In genomic region chr7:78487464-78487863, GRCh38 we compare ENCODE assay signal across 22 cellular contexts.
DNase-seq lines count a peak whose midpoint lies in the region; ATAC-seq and TF ChIP-seq lines count a peak whose summit lies in the region.
"Had no signal": no experiment of that assay in that cellular context is flagged by ENCODE, and none has a peak within 500 bp of the region (broad histone marks: within the 10 kb centered on the region; RNA-seq: fewer than 3 reads in every experiment).

No MANE protein-coding gene starts in this region.

- H3K4me1 ChIP-seq in SK-N-SH (ENCODE audit: control insufficient read depth in 1 of 2, insufficient read depth in 2 of 2, low read depth in 1 of 2, low read length in 1 of 2): peaks cover 8 to 35% of the 10 kb centered on the region in 2 experiments; a peak in 3 of 4 replicates
- H3K4me1 ChIP-seq in tibial artery: peaks cover 0 to 56% (median 5%) of the 10 kb centered on the region in 4 donors

- WGBS in SK-N-SH (ENCODE audit: low lambda C conversion rate): 49% methylated on average over 5 of the region's 5 CpGs

- TF ChIP-seq CTCF in SK-N-SH (IDR thresholded peaks at IDR 0.05): no peak
- TF ChIP-seq CTCF in tibial artery (IDR thresholded peaks at IDR 0.05): no peak

- POLR2A ChIA-PET in SK-N-SH (lab: Yijun Ruan, JAX): no interaction called here

- H3K4me3 ChIP-seq in SK-N-SH (ENCODE audit: low read depth in 2 of 2, low read length in 1 of 2): no peak overlapping the region
- peak overlapping the region in 1 of 2 donors; percentile 39 for H3K4me3 ChIP-seq in tibial artery
- H3K4me3 ChIP-seq: GM12878, GM23248 had no signal

- H3K36me3 ChIP-seq in SK-N-SH (replicated peaks in 1 of 2; ENCODE audit: control insufficient read depth in 1 of 2, insufficient read depth in 2 of 2, low read length in 1 of 2) (no peaks in the 10 kb centered on the region), tibial artery (no peaks in the 10 kb centered on the region)

- CTCF ChIA-PET in SK-N-SH (lab: Yijun Ruan, JAX): interaction anchor here (0.8 to 1.5 kb wide), 5 partner anchors 15 to 857 kb away, joined by 3 to 5 read pairs (median 3); no protein-coding TSS in a partner anchor

- H3K27me3 ChIP-seq in SK-N-SH (ENCODE audit: insufficient read depth) (no peaks in the 10 kb centered on the region), tibial artery (no peaks in the 10 kb centered on the region)

- H2AFZ ChIP-seq in SK-N-SH (ENCODE audit: low read depth): no peak overlapping the region
- H2AFZ ChIP-seq: GM23248 had no signal

- peak in 1 of 2 experiments; percentile 81; a peak in 2 of 4 replicates for TF ChIP-seq EP300 in SK-N-SH (IDR thresholded peaks at IDR 0.05; ENCODE audit: borderline replicate concordance in 1 of 2, low read depth in 1 of 2, low read length in 1 of 2)

- no peak overlapping the region for H3K9ac ChIP-seq in SK-N-SH
- H3K9ac ChIP-seq: GM23248, KMS-11 had no signal

- H3K79me2 ChIP-seq in SK-N-SH (ENCODE audit: insufficient read depth): no peaks in the 10 kb centered on the region

- peaks cover 5% of the 10 kb centered on the region for H3F3A ChIP-seq in SK-N-SH (replicated peaks; ENCODE audit: insufficient read depth)

- peak; percentile 25 for TF ChIP-seq RAD21 in SK-N-SH (IDR thresholded peaks at IDR 0.05; ENCODE audit: low read length)

- DNase-seq in NCI-H510A treated with DMSO at 0.1 percent for 48 hours (lab: John Stamatoyannopoulos, UW): peak; percentile 47
- no peak for DNase-seq in NCI-H510A (lab: John Stamatoyannopoulos, UW)
- DNase-seq in SK-N-SH: peak; percentile 34
- no peak for DNase-seq in left colon
- DNase-seq in tibial artery: no peak
- no peak for DNase-seq in NCI-H2196 treated with DMSO at 0.1 percent for 48 hours (lab: John Stamatoyannopoulos, UW; ENCODE audit: unreplicated experiment)
- DNase-seq: AML-193; C1 segment of cervical spinal cord; CD8-positive, alpha-beta T cell; DND-41; GM23248; H9; HFFc6; IMR-90; NCI-H1694; NCI-H2227 treated with DMSO at 0.1 percent for 48 hours; NCI-H524; SW 1271 had no signal

- no peak overlapping the region for H3K4me2 ChIP-seq in SK-N-SH
- H3K4me2 ChIP-seq: KMS-11 had no signal

- no peaks in the 10 kb centered on the region for H4K20me1 ChIP-seq in SK-N-SH (ENCODE audit: insufficient read depth)

- intact Hi-C loops in left colon (cut with DNase I, micrococcal nuclease) (no loop called here), tibial artery (cut with DNase I; ENCODE audit: low total_unique reads) (no loop called here)

- H3K9me2 ChIP-seq in SK-N-SH: no peaks in the 10 kb centered on the region

- H3K9me3 ChIP-seq in SK-N-SH (no peaks in the 10 kb centered on the region), tibial artery (no peaks in the 10 kb centered on the region)

- ATAC-seq in left colon (peak; percentile 74), HG02610 (IDR thresholded peaks at IDR 0.05; ENCODE audit: unreplicated experiment) (no peak), GM19467 (IDR thresholded peaks at IDR 0.05; ENCODE audit: unreplicated experiment) (no peak)
- ATAC-seq: CD8-positive, alpha-beta T cell; GM12878 had no signal

- H3K27ac ChIP-seq in SK-N-SH (ENCODE audit: low read depth in 2 of 2, low read length in 1 of 2): peak overlapping the region in 1 of 2 experiments; percentile 24; a peak in 2 of 4 replicates
- peak overlapping the region; percentile 43 to 54 for H3K27ac ChIP-seq in tibial artery
- H3K27ac ChIP-seq: GM23248, KMS-11 had no signal

TF ChIP-seq in SK-N-SH, 30 proteins besides CTCF, POLR2A, EP300 and RAD21:
- TF ChIP-seq, protein P1, sequence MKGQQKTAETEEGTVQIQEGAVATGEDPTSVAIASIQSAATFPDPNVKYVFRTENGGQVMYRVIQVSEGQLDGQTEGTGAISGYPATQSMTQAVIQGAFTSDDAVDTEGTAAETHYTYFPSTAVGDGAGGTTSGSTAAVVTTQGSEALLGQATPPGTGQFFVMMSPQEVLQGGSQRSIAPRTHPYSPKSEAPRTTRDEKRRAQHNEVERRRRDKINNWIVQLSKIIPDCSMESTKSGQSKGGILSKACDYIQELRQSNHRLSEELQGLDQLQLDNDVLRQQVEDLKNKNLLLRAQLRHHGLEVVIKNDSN (IDR thresholded peaks at IDR 0.05; ENCODE audit: borderline replicate concordance, low read depth): no peak
- no peak for TF ChIP-seq FOXJ3 (CRISPR knock-in tag; IDR thresholded peaks at IDR 0.05)
- TF ChIP-seq NFIC (IDR thresholded peaks at IDR 0.05; ENCODE audit: borderline replicate concordance): no peak
- TF ChIP-seq CHD2 (IDR thresholded peaks at IDR 0.05; ENCODE audit: low read length, partially characterized antibody): peak; percentile 64
- no peak for TF ChIP-seq YY1 (IDR thresholded peaks at IDR 0.05; ENCODE audit: low read depth)
- peak; percentile 75; the same call in 1 of the 2 replicates for TF ChIP-seq RCOR1 (IDR thresholded peaks at IDR 0.05; ENCODE audit: low read length)
- no peak for TF ChIP-seq ZBTB33 (IDR thresholded peaks at IDR 0.05; ENCODE audit: borderline replicate concordance, low read depth)
- no peak for TF ChIP-seq RXRA (IDR thresholded peaks at IDR 0.05; ENCODE audit: borderline replicate concordance, low read depth)
- peak; percentile 83 for TF ChIP-seq GATA2 (CRISPR knock-in tag; IDR thresholded peaks at IDR 0.05)
- TF ChIP-seq JUND (IDR thresholded peaks at IDR 0.05): no peak
- TF ChIP-seq POLR2AphosphoS5 (IDR thresholded peaks at IDR 0.05; ENCODE audit: low read depth, low read length): no peak
- TF ChIP-seq ELF1 (IDR thresholded peaks at IDR 0.05): no peak
- 0 out of 2 replicates have a peak, but pooled peaks have one; percentile 18 for TF ChIP-seq TCF12 (IDR thresholded peaks at IDR 0.05)
- no peak for TF ChIP-seq MEF2A (IDR thresholded peaks at IDR 0.05; ENCODE audit: borderline replicate concordance, low read depth)
- TF ChIP-seq USF2 (IDR thresholded peaks at IDR 0.05; ENCODE audit: borderline replicate concordance, low read depth, low read length): no peak
TF ChIP-seq in SK-N-SH: peak in this region for 4.

Comparison
In these comparisons a context has a peak if more than half of its experiments do, and no peak if none do; other contexts are left out.
1. DNase-seq: peak in NCI-H510A treated with DMSO at 0.1 percent for 48 hours (single experiment) and SK-N-SH (single experiment); none in NCI-H510A (single experiment), left colon (0 of 2), tibial artery (0 of 2) and NCI-H2196 treated with DMSO at 0.1 percent for 48 hours (single experiment).